In genomic region chr1:220881918-220882891, GRCh38 we compare ENCODE assay signal across 9 cellular contexts. TPM values are rescaled to one million over a fixed set of nuclear protein-coding genes. Genes with fewer than 3 reads are reported as not detected.
DNase-seq lines count a peak whose midpoint lies in the region; ATAC-seq, FAIRE-seq and TF ChIP-seq lines count a peak whose summit lies in the region.
"Had no signal": no experiment of that assay in that cellular context is flagged by ENCODE, and none has a peak within 500 bp of the region (broad histone marks: within the 10 kb centered on the region; RNA-seq: fewer than 3 reads in every experiment).

No MANE protein-coding gene starts in this region.

- H3K36me3 ChIP-seq in kidney (ENCODE audit: control insufficient read depth in 1 of 2, insufficient read depth in 2 of 2, low read length in 2 of 2), result no peaks in the 10 kb centered on the region

- peak; percentile 65 for DNase-seq in HCEC 1CT
- DNase-seq in kidney, result peak; percentile 71
- DNase-seq in stimulated activated CD4-positive, alpha-beta T cell treated with anti-CD3 and anti-CD28 coated beads, Interleukin-15, amount 100 ng/mL, for 24 hours, result no peak
- DNase-seq: stimulated activated CD4-positive, alpha-beta T cell treated with anti-CD3 and anti-CD28 coated beads, Interleukin-4, amount 100 ng/mL, for 24 hours had no signal

- peak overlapping the region in 4 of 5 experiments; percentile 34 to 86 (median 56) for H3K4me3 Mint-ChIP-seq in brain
- H3K4me3 Mint-ChIP-seq in stimulated activated memory B cell treated with anti-CD40 and anti-IgM and Interleukin-4, amounts not matched to agents 10 μg/mL and 1 μg/mL and 100 μg/mL, for 72 hours, result no peak overlapping the region

- peaks cover 100% of the 10 kb centered on the region for H3K27me3 Mint-ChIP-seq in brain
- peaks cover 14% of the 10 kb centered on the region for H3K27me3 Mint-ChIP-seq in stimulated activated memory B cell treated with anti-CD40 and anti-IgM and Interleukin-4, amounts not matched to agents 10 μg/mL and 1 μg/mL and 100 μg/mL, for 72 hours

- no peaks in the 10 kb centered on the region for H3K9me3 ChIP-seq in kidney (ENCODE audit: control insufficient read depth in 1 of 2, low read length in 2 of 2)

- H3K9me3 Mint-ChIP-seq in brain, result peaks cover 0 to 8% (median 0%) of the 10 kb centered on the region in 5 experiments
- no peaks in the 10 kb centered on the region for H3K9me3 Mint-ChIP-seq in stimulated activated memory B cell treated with anti-CD40 and anti-IgM and Interleukin-4, amounts not matched to agents 10 μg/mL and 1 μg/mL and 100 μg/mL, for 72 hours

- no peak overlapping the region for H3K9ac ChIP-seq in kidney (ENCODE audit: low read length in 2 of 2)

- peaks cover 61% of the 10 kb centered on the region for H3K4me1 Mint-ChIP-seq in brain
- peaks cover 53% of the 10 kb centered on the region for H3K4me1 Mint-ChIP-seq in stimulated activated memory B cell treated with anti-CD40 and anti-IgM and Interleukin-4, amounts not matched to agents 10 μg/mL and 1 μg/mL and 100 μg/mL, for 72 hours

- peaks cover 0 to 5% of the 10 kb centered on the region in 2 donors for H3K4me1 ChIP-seq in kidney (ENCODE audit: control insufficient read depth in 1 of 2, insufficient read depth in 1 of 2, low read depth in 1 of 2, low read length in 2 of 2)

- H3K27ac ChIP-seq in kidney (ENCODE audit: low read depth in 2 of 2, low read length in 2 of 2) (no peak overlapping the region), skin epidermis (peak overlapping the region in 4 of 21 experiments; percentile 2 to 92 (median 46))

- FAIRE-seq in kidney (lab: Jason Lieb, UNC), result no peak

- ATAC-seq in GM18861 (IDR thresholded peaks at IDR 0.05; ENCODE audit: unreplicated experiment) (no peak), HG03565 (IDR thresholded peaks at IDR 0.05; ENCODE audit: unreplicated experiment) (no peak)
- ATAC-seq in stimulated activated memory B cell treated with anti-CD40 and anti-IgM and Interleukin-4, amounts not matched to agents 10 μg/mL and 1 μg/mL and 100 μg/mL, for 72 hours, result no peak

- TF ChIP-seq CTCF in brain (conservative IDR thresholded peaks at IDR 0.05) (peak in 1 of 2 experiments; percentile 39), kidney (IDR thresholded peaks at IDR 0.05; ENCODE audit: borderline replicate concordance, extremely low read depth, insufficient read depth) (no peak)

- peak overlapping the region in 1 of 5 experiments; percentile 42 for H3K27ac Mint-ChIP-seq in brain
- no peak overlapping the region for H3K27ac Mint-ChIP-seq in stimulated activated memory B cell treated with anti-CD40 and anti-IgM and Interleukin-4, amounts not matched to agents 10 μg/mL and 1 μg/mL and 100 μg/mL, for 72 hours

- H3K36me3 Mint-ChIP-seq in brain, result no peaks in the 10 kb centered on the region
- peaks cover 56% of the 10 kb centered on the region for H3K36me3 Mint-ChIP-seq in stimulated activated memory B cell treated with anti-CD40 and anti-IgM and Interleukin-4, amounts not matched to agents 10 μg/mL and 1 μg/mL and 100 μg/mL, for 72 hours

- peak overlapping the region; percentile 23 to 48 for H3K4me3 ChIP-seq in kidney (ENCODE audit: low read length in 2 of 2)
- peak overlapping the region in 5 of 7 experiments; percentile 44 to 81 (median 53) for H3K4me3 ChIP-seq in skin epidermis

- intact Hi-C loops in kidney (cut with DNase I), result no loop called here

RNA-seq across cellular contexts. Expression of gene HLX, which starts 3.0 kb away (rescaled TPM):
- 1.8 TPM for polyA plus RNA-seq in brain (ENCODE audit: insufficient read depth, low read depth, low replicate concordance)
- total RNA-seq in kidney, result 8.2 TPM
- polyA plus RNA-seq in kidney (ENCODE audit: insufficient read depth, low read depth, low replicate concordance), result 4.7 TPM
